In genomic region chr12:119988440-119988787, GRCh38 we compare ENCODE assay signal across 8 cellular contexts. TPM values are rescaled to one million over a fixed set of nuclear protein-coding genes. Genes with fewer than 3 reads are reported as not detected.
DNase-seq lines count a peak whose midpoint lies in the region; ATAC-seq and TF ChIP-seq lines count a peak whose summit lies in the region.

No MANE protein-coding gene starts in this region.

- no peak for TF ChIP-seq CTCF in HL-60 (IDR thresholded peaks at IDR 0.05; ENCODE audit: insufficient read depth, low read length)

- H3K9ac ChIP-seq in skeletal muscle satellite cell (ENCODE audit: low read depth, low read length): no peak overlapping the region

- peaks cover 34% of the 10 kb centered on the region for H3K27me3 ChIP-seq in HL-60 (ENCODE audit: insufficient read depth, poor library complexity, severe bottlenecking)
- H3K27me3 ChIP-seq in skeletal muscle satellite cell (ENCODE audit: control insufficient read depth, insufficient read depth, low read length): peaks cover 73% of the 10 kb centered on the region

- H3K4me3 Mint-ChIP-seq in activated CD8-positive, alpha-beta T cell treated with anti-CD3 and anti-CD28 coated beads, Interleukin-2, amount 10 ng/mL, durations not matched to agents 7 days and 5 days: peak overlapping the region; percentile 85

- DNase-seq in NCI-H187 treated with DMSO at 0.1 percent for 48 hours (lab: John Stamatoyannopoulos, UW) (peak; percentile 66), NCI-H187 (lab: John Stamatoyannopoulos, UW) (no peak), HL-60 (ENCODE audit: low read depth in 1 of 2, low spot score in 1 of 2) (peak in 1 of 2 experiments; percentile 3), hippocampal formation (lab: John Stamatoyannopoulos, UW) (peak; percentile 33 to 55), AML-193 (lab: John Stamatoyannopoulos, UW) (no peak)
- DNase-seq in activated CD8-positive, alpha-beta T cell treated with anti-CD3 and anti-CD28 coated beads, Interleukin-2, amount 10 ng/mL, durations not matched to agents 7 days and 5 days: no peak

- no peak for ATAC-seq in activated CD8-positive, alpha-beta T cell treated with anti-CD3 and anti-CD28 coated beads, Interleukin-2, amount 10 ng/mL, durations not matched to agents 7 days and 5 days
- no peak for ATAC-seq in GM21367 (IDR thresholded peaks at IDR 0.05; ENCODE audit: unreplicated experiment)

- H3K27me3 Mint-ChIP-seq in activated CD8-positive, alpha-beta T cell treated with anti-CD3 and anti-CD28 coated beads, Interleukin-2, amount 10 ng/mL, durations not matched to agents 7 days and 5 days (ENCODE audit: low read depth): peaks cover 3% of the 10 kb centered on the region

- peaks cover 24% of the 10 kb centered on the region for H3K36me3 Mint-ChIP-seq in activated CD8-positive, alpha-beta T cell treated with anti-CD3 and anti-CD28 coated beads, Interleukin-2, amount 10 ng/mL, durations not matched to agents 7 days and 5 days (ENCODE audit: low read depth)

- peaks cover 4% of the 10 kb centered on the region for H3K4me1 ChIP-seq in skeletal muscle satellite cell (ENCODE audit: control insufficient read depth, insufficient read depth, low read length)

- H3K4me3 ChIP-seq in HL-60 (replicated peaks; ENCODE audit: insufficient read depth, low read length): peak overlapping the region; percentile 51
- peak overlapping the region; percentile 72 for H3K4me3 ChIP-seq in skeletal muscle satellite cell (ENCODE audit: low read length)

- H3K27ac ChIP-seq in HL-60 (replicated peaks): no peak overlapping the region

- H3K4me2 ChIP-seq in skeletal muscle satellite cell (ENCODE audit: low read length): peak overlapping the region; percentile 92

- peak overlapping the region; percentile 80 for H3K27ac Mint-ChIP-seq in activated CD8-positive, alpha-beta T cell treated with anti-CD3 and anti-CD28 coated beads, Interleukin-2, amount 10 ng/mL, durations not matched to agents 7 days and 5 days

- CTCF ChIA-PET in activated CD8-positive, alpha-beta T cell treated with anti-CD3 and anti-CD28 coated beads, Interleukin-2, amount 10 ng/mL, durations not matched to agents 7 days and 5 days (lab: Charles Lee): interaction anchor here (0.9 to 4.8 kb wide), 20 partner anchors 8 to 213 kb away, joined by 3 to 45 read pairs (median 5); partner anchors contain the start of gene RPLP0

- peaks cover 34% of the 10 kb centered on the region for H3K4me1 Mint-ChIP-seq in activated CD8-positive, alpha-beta T cell treated with anti-CD3 and anti-CD28 coated beads, Interleukin-2, amount 10 ng/mL, durations not matched to agents 7 days and 5 days (ENCODE audit: low read depth)

- H3K9me3 Mint-ChIP-seq in activated CD8-positive, alpha-beta T cell treated with anti-CD3 and anti-CD28 coated beads, Interleukin-2, amount 10 ng/mL, durations not matched to agents 7 days and 5 days (ENCODE audit: insufficient read depth): no peaks in the 10 kb centered on the region

- POLR2A ChIA-PET in activated CD8-positive, alpha-beta T cell treated with anti-CD3 and anti-CD28 coated beads, Interleukin-2, amount 10 ng/mL, durations not matched to agents 7 days and 5 days (lab: Charles Lee): interaction anchor here (0.6 to 3.4 kb wide), 8 partner anchors 12 to 304 kb away, joined by 3 to 72 read pairs (median 13); partner anchors contain the start of genes RNU4-1 and RNU4-2

- no peaks in the 10 kb centered on the region for H3K36me3 ChIP-seq in skeletal muscle satellite cell (ENCODE audit: insufficient read depth, low read length)

- H3K9me3 ChIP-seq in skeletal muscle satellite cell (replicated peaks; ENCODE audit: low read length): no peaks in the 10 kb centered on the region

RNA-seq across cellular contexts. Expression of gene BICDL1, which starts 0.6 kb away (rescaled TPM):
- total RNA-seq in activated CD8-positive, alpha-beta T cell treated with anti-CD3 and anti-CD28 coated beads, Interleukin-2, amount 10 ng/mL, durations not matched to agents 7 days and 5 days: 10 to 100 TPM; 62.4 to 64.8 TPM
- 0.44 TPM in 1 of 2 replicates, not detected in the other for total RNA-seq in skeletal muscle satellite cell (2012; rRNA removed)

Comparison
In these comparisons a context has a peak if more than half of its experiments do, and no peak if none do; other contexts are left out.
1. DNase-seq: peak in NCI-H187 treated with DMSO at 0.1 percent for 48 hours (single experiment) and hippocampal formation (2 of 2); none in NCI-H187 (0 of 2), activated CD8-positive, alpha-beta T cell treated with anti-CD3 and anti-CD28 coated beads, Interleukin-2, amount 10 ng/mL, durations not matched to agents 7 days and 5 days (single experiment) and AML-193 (0 of 2).